In genomic region chr10:124647421-124648130, GRCh38 we compare ENCODE assay signal across 8 cellular contexts.
DNase-seq lines count a peak whose midpoint lies in the region; ATAC-seq, FAIRE-seq and TF ChIP-seq lines count a peak whose summit lies in the region.

No MANE protein-coding gene starts in this region.

- H4K20me1 ChIP-seq in K562 (replicated peaks; ENCODE audit: control insufficient read depth, insufficient read depth, low read length), result no peaks in the 10 kb centered on the region

- in situ Hi-C loops in K562 (cut with MboI), result no loop called here

- H3K4me1 ChIP-seq in K562 (replicated peaks in 1 of 2; ENCODE audit: control insufficient read depth in 2 of 2, insufficient read depth in 2 of 2, low read length in 2 of 2) (peaks cover 35 to 60% of the 10 kb centered on the region in 2 experiments), left lung (peaks cover 42 to 100% of the 10 kb centered on the region in 2 donors)

- DNase-seq in activated gamma-delta T cell treated with Interleukin-2 at 50 U/mL for 16 hours (peak; percentile 78), activated gamma-delta T cell (lab: John Stamatoyannopoulos, UW) (no peak), T-cell (peak; percentile 59 to 83 (median 72)), K562 (ENCODE audit: extremely low read depth in 1 of 4, low spot score in 3 of 4) (peak; percentile 60 to 76 (median 66)), left lung (peak; percentile 90 to 92), ecto neural progenitor cell (ENCODE audit: low spot score) (no peak)
- DNase-seq in stimulated activated CD8-positive, alpha-beta memory T cell treated with anti-CD3 and anti-CD28 coated beads, Interleukin-2, amount 100 ng/mL, for 48 hours (ENCODE audit: low read depth in 2 of 2), result peak; percentile 44 to 50

- peak overlapping the region; percentile 42; the same call in 1 of the 2 replicates for H2AFZ ChIP-seq in K562 (ENCODE audit: low read depth, low read length)

- TF ChIP-seq POLR2A in K562 (conservative IDR thresholded peaks at IDR 0.05), result no peak

- H3K79me2 ChIP-seq in K562 (ENCODE audit: control insufficient read depth, insufficient read depth, low read length), result peaks cover 18% of the 10 kb centered on the region

- peak overlapping the region; percentile 98 to 99 for H3K27ac Mint-ChIP-seq in T-cell

- H3K9me3 ChIP-seq in K562 (replicated peaks; ENCODE audit: control insufficient read depth, insufficient read depth, low read depth, low read length) (no peaks in the 10 kb centered on the region; the same call in 1 of the 2 replicates), left lung (no peaks in the 10 kb centered on the region)

- H3K36me3 ChIP-seq in K562 (ENCODE audit: control insufficient read depth, insufficient read depth, low read length) (peaks cover 9% of the 10 kb centered on the region; the same call in 1 of the 3 replicates), left lung (no peaks in the 10 kb centered on the region)

- POLR2A ChIA-PET in T-cell (lab: Charles Lee) (interaction anchor here (0.6 to 1.4 kb wide), 3 partner anchors 10 to 211 kb away, joined by 3 to 11 read pairs (median 4); no protein-coding TSS in a partner anchor), K562 (lab: Yijun Ruan, JAX) (no interaction called here)

- peak; percentile 86 for FAIRE-seq in K562 (lab: Jason Lieb, UNC)

- no peak for TF ChIP-seq EP300 in K562 (IDR thresholded peaks at IDR 0.05; ENCODE audit: low read length)

- no peaks in the 10 kb centered on the region for H3K27me3 Mint-ChIP-seq in T-cell

- peak overlapping the region; percentile 69 to 79 (median 70) for H3K4me3 Mint-ChIP-seq in T-cell

- H3K4me1 Mint-ChIP-seq in T-cell, result peaks cover 87 to 99% (median 92%) of the 10 kb centered on the region in 3 donors

- intact Hi-C loops in K562 (cut with micrococcal nuclease) (loop anchor here (1.0 to 5.0 kb wide), 3 partner anchors 23 to 95 kb away; partner anchors contain the start of gene FAM53B), left lung (cut with DNase I) (no loop called here)

- ATAC-seq in HG03175 (IDR thresholded peaks at IDR 0.05; ENCODE audit: unreplicated experiment) (peak; percentile 73), T-cell (replicated peaks in 1 of 4) (peak; percentile 75 to 84 (median 78)), K562 (peak; percentile 88), left lung (peak; percentile 79)

- H3K9ac ChIP-seq in K562 (ENCODE audit: insufficient read depth in 1 of 2, low read depth in 2 of 2, low read length in 2 of 2), result peak overlapping the region in 1 of 2 experiments; percentile 37; a peak in 2 of 4 replicates

- no peaks in the 10 kb centered on the region for H3K9me3 Mint-ChIP-seq in T-cell

- H3K9me1 ChIP-seq in K562 (ENCODE audit: control insufficient read depth, insufficient read depth, low read length), result no peaks in the 10 kb centered on the region

- H3K27me3 ChIP-seq in K562 (ENCODE audit: control insufficient read depth in 2 of 2, insufficient read depth in 2 of 2, low read length in 2 of 2) (no peaks in the 10 kb centered on the region), left lung (no peaks in the 10 kb centered on the region)

- BruUV-seq in K562 (replicated peaks; lab: Mats Ljungman, UMichigan), result no TSS peak

- WGBS in K562 (ENCODE audit: insufficient coverage, low coverage, missing lambda C conversion rate), result 60% methylated on average over 3 of the region's 9 CpGs

- H3K4me2 ChIP-seq in K562 (ENCODE audit: insufficient read depth, low read length), result peak overlapping the region; percentile 59

- peak overlapping the region; percentile 82 for H3K27ac ChIP-seq in K562 (ENCODE audit: extremely low read depth, low read depth, low read length)
- H3K27ac ChIP-seq in left lung, result peak overlapping the region; percentile 82 to 98

- no peak overlapping the region for H3K4me3 ChIP-seq in K562
- no peak overlapping the region for H3K4me3 ChIP-seq in left lung

- TF ChIP-seq RAD21 in K562 (CRISPR knock-in tag; conservative IDR thresholded peaks at IDR 0.05 in 1 of 2, IDR thresholded peaks at IDR 0.05 in 1 of 2), result peak in 1 of 2 experiments; percentile 37; a peak in 3 of 4 replicates

- peak; percentile 40 to 45 (median 41); a peak in 4 of 6 replicates for TF ChIP-seq CTCF in K562 (IDR thresholded peaks at IDR 0.05 in 2 of 3, conservative IDR thresholded peaks at IDR 0.05 in 1 of 3; ENCODE audit: insufficient read depth in 2 of 3, low read depth in 1 of 3, low read length in 3 of 3)
- TF ChIP-seq CTCF in left lung (IDR thresholded peaks at IDR 0.05), result peak in 1 of 2 donors; percentile 59

- CTCF ChIA-PET in T-cell (lab: Charles Lee) (interaction anchor here (0.7 to 4.4 kb wide), 14 partner anchors 11 to 98 kb away, joined by 3 to 56 read pairs (median 4); no protein-coding TSS in a partner anchor), K562 (lab: Yijun Ruan, JAX; ENCODE audit: low intra/inter-chr PET ratio) (no interaction called here)

- H3K36me3 Mint-ChIP-seq in T-cell, result peaks cover 10% of the 10 kb centered on the region

TF ChIP-seq in K562, 482 proteins besides CTCF, POLR2A, EP300 and RAD21 (continues in another document):
- peak in 1 of 2 experiments; percentile 36; a peak in 1 of 4 replicates for TF ChIP-seq RCOR1 (IDR thresholded peaks at IDR 0.05; ENCODE audit: borderline replicate concordance in 1 of 2, low read depth in 2 of 2, low read length in 2 of 2)
- no peak for TF ChIP-seq TAF1 (IDR thresholded peaks at IDR 0.05; ENCODE audit: control insufficient read depth, extremely low read depth, insufficient read depth, low read length, severe bottlenecking)
- 0 out of 2 replicates have a peak, but pooled peaks have one; percentile 16 for TF ChIP-seq TCF3 (CRISPR knock-in tag; IDR thresholded peaks at IDR 0.05)
- peak; percentile 19; the same call in 1 of the 2 replicates for TF ChIP-seq ETV1 (tag; conservative IDR thresholded peaks at IDR 0.05; ENCODE audit: low read depth)
- TF ChIP-seq PYGO2 (tag; IDR thresholded peaks at IDR 0.05), result no peak
- no peak for TF ChIP-seq E4F1 (CRISPR knock-in tag; IDR thresholded peaks at IDR 0.05; ENCODE audit: borderline replicate concordance)
- no peak for TF ChIP-seq SMARCB1 (IDR thresholded peaks at IDR 0.05; ENCODE audit: insufficient read length, low read depth)
- TF ChIP-seq ZNF3 (CRISPR knock-in tag; IDR thresholded peaks at IDR 0.05), result no peak
- TF ChIP-seq MBD1 (CRISPR knock-in tag; IDR thresholded peaks at IDR 0.05), result no peak
- 0 out of 2 replicates have a peak, but pooled peaks have one; percentile 38 for TF ChIP-seq EP400 (IDR thresholded peaks at IDR 0.05)

Comparison
In these comparisons a context has a peak if more than half of its experiments do, and no peak if none do; other contexts are left out.
1. DNase-seq: peak in activated gamma-delta T cell treated with Interleukin-2 at 50 U/mL for 16 hours (single experiment), T-cell (34 of 34), K562 (4 of 4), left lung (2 of 2) and stimulated activated CD8-positive, alpha-beta memory T cell treated with anti-CD3 and anti-CD28 coated beads, Interleukin-2, amount 100 ng/mL, for 48 hours (2 of 2); none in activated gamma-delta T cell (single experiment) and ecto neural progenitor cell (single experiment).
2. Peak in every context shown above with its lines, with median percentiles within 50 percentile points of each other: ATAC-seq.